ENCODE assay signal across 11 cellular contexts in the genomic region with DNA sequence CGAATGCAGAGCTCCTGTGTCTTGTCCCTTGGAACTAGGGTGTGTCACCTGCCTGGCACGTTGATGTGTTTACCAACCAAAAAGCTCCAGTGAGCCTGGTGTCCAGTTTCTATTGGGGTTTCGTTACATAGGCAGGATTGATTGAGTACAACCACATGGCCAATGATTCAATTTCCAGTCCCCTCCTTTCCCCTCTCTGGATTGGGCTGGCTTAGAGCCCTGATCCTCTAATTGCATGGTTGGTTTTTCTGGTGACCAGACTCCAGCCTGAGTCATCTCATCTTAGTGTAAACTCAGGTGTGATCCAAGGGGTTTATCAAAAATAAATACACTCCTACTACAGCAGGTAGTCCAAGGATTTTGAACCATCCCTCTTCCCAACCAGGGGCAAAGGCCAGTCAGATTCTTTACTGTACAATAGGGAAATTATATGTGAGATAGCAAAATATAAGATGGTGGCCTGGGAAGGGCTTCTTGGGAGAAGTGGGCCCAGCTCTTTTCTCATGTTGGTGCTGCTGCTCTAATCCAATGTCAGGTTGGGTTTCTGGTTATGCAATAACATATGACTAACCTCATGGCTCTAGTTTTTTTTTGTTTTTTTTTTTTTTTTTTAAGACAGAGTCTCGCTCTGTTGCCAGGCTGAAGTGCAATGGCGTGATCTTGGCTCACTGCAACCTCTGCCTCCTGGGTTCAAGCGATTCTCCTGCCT.
A peak's percentile ranks its signal among the peaks of the same experiment; 100 is the strongest.
DNase-seq lines count a peak whose midpoint lies in the region; ATAC-seq and TF ChIP-seq lines count a peak whose summit lies in the region.
"Had no signal": no experiment of that assay in that cellular context is flagged by ENCODE, and none has a peak within 500 bp of the region (broad histone marks: within the 10 kb centered on the region; RNA-seq: fewer than 3 reads in every experiment).

No MANE protein-coding gene starts in this region.

- TF ChIP-seq CTCF in osteoblast (IDR thresholded peaks at IDR 0.05; ENCODE audit: extremely low read depth, low read depth, low read length): no peak

- ATAC-seq in HG02759 (IDR thresholded peaks at IDR 0.05; ENCODE audit: unreplicated experiment) (no peak), GM21576 (IDR thresholded peaks at IDR 0.05; ENCODE audit: unreplicated experiment) (no peak)

- H3K4me3 ChIP-seq in osteoblast (ENCODE audit: insufficient read depth, low read length): no peak overlapping the region
- H3K4me3 ChIP-seq: skin epidermis had no signal

- H3K36me3 ChIP-seq in osteoblast (ENCODE audit: insufficient read depth, low read length): no peaks in the 10 kb centered on the region

- peaks cover 4% of the 10 kb centered on the region for H3K4me1 ChIP-seq in osteoblast (ENCODE audit: insufficient read depth, low read length)

- H3K27me3 ChIP-seq in osteoblast (ENCODE audit: insufficient read depth, low read length): no peaks in the 10 kb centered on the region

- no peak overlapping the region for H2AFZ ChIP-seq in osteoblast (ENCODE audit: low read length)

- DNase-seq in H4 (ENCODE audit: low spot score): peak; percentile 75
- DNase-seq in NCI-H226: peak; percentile 18
- DNase-seq in epithelial cell of prostate (ENCODE audit: low read depth, low spot score): peak; percentile 95
- DNase-seq in osteoblast (ENCODE audit: insufficient read length, low spot score, missing footprints): peak; percentile 73
- no peak for DNase-seq in T-helper 9 cell
- no peak for DNase-seq in nucleus accumbens (lab: John Stamatoyannopoulos, UW)
- DNase-seq: NCI-H1417, T-helper 1 cell had no signal

- H4K20me1 ChIP-seq in osteoblast (ENCODE audit: insufficient read depth, low read length): peaks cover 16% of the 10 kb centered on the region

- H3K27ac ChIP-seq in epithelial cell of prostate (peak overlapping the region; percentile 94), osteoblast (ENCODE audit: low read depth, low read length) (no peak overlapping the region)

- H3K9me3 ChIP-seq in osteoblast (ENCODE audit: low read depth, low read length): no peaks in the 10 kb centered on the region

- no peak overlapping the region for H3K4me2 ChIP-seq in osteoblast (ENCODE audit: insufficient read depth, low read length)

- H3K79me2 ChIP-seq in osteoblast (ENCODE audit: insufficient read depth, low read length): peaks cover 38% of the 10 kb centered on the region

Comparison
In these comparisons a context has a peak if more than half of its experiments do, and no peak if none do; other contexts are left out.
1. DNase-seq: peak in H4 (single experiment), NCI-H226 (single experiment), epithelial cell of prostate (single experiment) and osteoblast (single experiment); none in T-helper 9 cell (single experiment) and nucleus accumbens (0 of 56).